ENCODE assay signal across 23 cellular contexts in the genomic region with DNA sequence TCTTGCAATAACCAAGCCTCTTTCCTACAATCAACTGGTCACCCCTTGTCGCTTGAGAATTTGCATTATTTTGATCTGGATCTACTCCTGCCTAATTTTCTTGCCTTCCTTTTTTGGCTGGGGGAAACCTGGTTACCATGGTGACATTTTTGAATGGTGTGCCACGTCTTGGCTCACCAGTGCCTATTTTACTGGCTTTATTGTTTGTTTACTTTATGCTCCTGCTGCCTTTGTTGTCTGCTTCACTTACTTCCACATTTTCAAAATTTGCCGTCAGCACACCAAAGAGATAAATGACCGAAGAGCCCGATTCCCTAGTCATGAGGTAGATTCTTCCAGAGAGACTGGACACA. TPM values are rescaled to one million over a fixed set of nuclear protein-coding genes. Genes with fewer than 3 reads are reported as not detected.
DNase-seq lines count a peak whose midpoint lies in the region; ATAC-seq, FAIRE-seq and TF ChIP-seq lines count a peak whose summit lies in the region.
"Had no signal": no experiment of that assay in that cellular context is flagged by ENCODE, and none has a peak within 500 bp of the region (broad histone marks: within the 10 kb centered on the region; RNA-seq: fewer than 3 reads in every experiment).

No MANE protein-coding gene starts in this region.

- peaks cover 7% of the 10 kb centered on the region for H3K9me3 ChIP-seq in left ventricle myocardium inferior (replicated peaks)
- no peaks in the 10 kb centered on the region for H3K9me3 ChIP-seq in small intestine (ENCODE audit: control insufficient read depth, low read depth)
- H3K9me3 ChIP-seq: A549, BE2C had no signal

- FAIRE-seq in small intestine (lab: Jason Lieb, UNC), result no peak
- FAIRE-seq: A549 had no signal

- TF ChIP-seq CTCF in left ventricle myocardium inferior (IDR thresholded peaks at IDR 0.05; ENCODE audit: borderline replicate concordance), result no peak

- H3K9me3 Mint-ChIP-seq in activated naive CD4-positive, alpha-beta T cell treated with anti-CD3 and anti-CD28 coated beads, Interleukin-2, amount 50 U/mL, for 72 hours, result no peaks in the 10 kb centered on the region

- H3K27me3 ChIP-seq in left ventricle myocardium inferior (ENCODE audit: low read depth) (no peaks in the 10 kb centered on the region), small intestine (ENCODE audit: control insufficient read depth in 2 of 2, insufficient read depth in 2 of 2, low read length in 2 of 2) (no peaks in the 10 kb centered on the region)
- H3K27me3 ChIP-seq: BE2C had no signal

- ATAC-seq in Right ventricle myocardium inferior, result no peak
- no peak for ATAC-seq in activated naive CD4-positive, alpha-beta T cell treated with anti-CD3 and anti-CD28 coated beads, Interleukin-2, amount 50 U/mL, for 72 hours
- no peak for ATAC-seq in GM18907 (IDR thresholded peaks at IDR 0.05; ENCODE audit: unreplicated experiment)
- ATAC-seq: A549, Panc1 had no signal

- no peak for DNase-seq in left ventricle myocardium inferior
- no peak for DNase-seq in Right ventricle myocardium inferior (ENCODE audit: missing footprints)
- peak; percentile 67 for DNase-seq in NCI-H1105 treated with DMSO at 0.1 percent for 48 hours (lab: John Stamatoyannopoulos, UW)
- peak; percentile 35 for DNase-seq in cerebellum (ENCODE audit: low spot score)
- DNase-seq in activated naive CD4-positive, alpha-beta T cell treated with anti-CD3 and anti-CD28 coated beads, Interleukin-2, amount 50 U/mL, for 72 hours (ENCODE audit: low spot score in 2 of 2), result no peak
- DNase-seq in small intestine, result no peak
- DNase-seq: BE2C, COR-L47, DMS 273 treated with DMSO at 0.1 percent for 48 hours, GDM1, H7, Karpas-422, MV-4-11, NCI-H1436, NCI-H1930, NCI-H526 treated with DMSO at 0.1 percent for 48 hours had no signal

- H3K27ac ChIP-seq in left ventricle myocardium inferior (replicated peaks), result peak overlapping the region; percentile 7
- peak overlapping the region; percentile 1 for H3K27ac ChIP-seq in temporal lobe (ENCODE audit: low read depth, low read length)
- H3K27ac ChIP-seq in small intestine (ENCODE audit: low read depth in 1 of 2, low read length in 1 of 2), result no peak overlapping the region
- H3K27ac ChIP-seq: A549 had no signal

- H3K27ac Mint-ChIP-seq in activated naive CD4-positive, alpha-beta T cell treated with anti-CD3 and anti-CD28 coated beads, Interleukin-2, amount 50 U/mL, for 72 hours, result no peak overlapping the region
- H3K27ac Mint-ChIP-seq: IgD-negative memory B cell had no signal

- peaks cover 0 to 8% of the 10 kb centered on the region in 2 donors for H3K36me3 Mint-ChIP-seq in activated naive CD4-positive, alpha-beta T cell treated with anti-CD3 and anti-CD28 coated beads, Interleukin-2, amount 50 U/mL, for 72 hours

- intact Hi-C loops in left ventricle myocardium inferior (cut with micrococcal nuclease), result no loop called here
- intact Hi-C loops in Right ventricle myocardium inferior (cut with DNase I), result no loop called here

- peaks cover 24% of the 10 kb centered on the region for H3K4me1 ChIP-seq in left ventricle myocardium inferior
- no peaks in the 10 kb centered on the region for H3K4me1 ChIP-seq in small intestine (ENCODE audit: control insufficient read depth in 2 of 2, insufficient read depth in 1 of 2, low read depth in 1 of 2, low read length in 1 of 2)
- H3K4me1 ChIP-seq: A549, BE2C had no signal

- H3K36me3 ChIP-seq in left ventricle myocardium inferior (no peaks in the 10 kb centered on the region), small intestine (ENCODE audit: control insufficient read depth in 2 of 2, insufficient read depth in 2 of 2, low read length in 2 of 2) (no peaks in the 10 kb centered on the region)
- H3K36me3 ChIP-seq: BE2C had no signal

- H3K4me3 ChIP-seq in left ventricle myocardium inferior, result no peak overlapping the region
- H3K4me3 ChIP-seq in small intestine (ENCODE audit: low read depth in 1 of 2, low read length in 2 of 2), result no peak overlapping the region
- H3K4me3 ChIP-seq: A549 had no signal

- WGBS in small intestine, 3 donors, result 82 to 85% (median 82%) methylated on average over 5 of the region's 5 CpGs

RNA-seq across cellular contexts. Expression of a gene that starts 0.7 kb away (rescaled TPM):
- total RNA-seq in left ventricle myocardium inferior (0.91 TPM), Right ventricle myocardium inferior (0.22 TPM), cerebellum (7.3 TPM), temporal lobe (1.7 TPM)
- total RNA-seq in activated naive CD4-positive, alpha-beta T cell treated with anti-CD3 and anti-CD28 coated beads, Interleukin-2, amount 50 U/mL, for 72 hours, result 1 to 10 TPM in 1 of 2 donors, under 1 TPM in 1; 0.57 to 2.6 TPM
- under 1 TPM in 1 of 3 donors, not detected in 2; 0.15 TPM for polyA plus RNA-seq in small intestine
- total RNA-seq: Daoy, H7, M059J had no signal
- polyA plus RNA-seq: IgD-negative memory B cell had no signal

Comparison
In these comparisons a context has a peak if more than half of its experiments do, and no peak if none do; other contexts are left out.
1. DNase-seq: peak in NCI-H1105 treated with DMSO at 0.1 percent for 48 hours (single experiment) and cerebellum (single experiment); none in left ventricle myocardium inferior (single experiment), Right ventricle myocardium inferior (single experiment), activated naive CD4-positive, alpha-beta T cell treated with anti-CD3 and anti-CD28 coated beads, Interleukin-2, amount 50 U/mL, for 72 hours (0 of 2) and small intestine (single experiment).
2. H3K27ac ChIP-seq: peak in left ventricle myocardium inferior (single experiment) and temporal lobe (single experiment); none in small intestine (0 of 2).